ENCODE assay signal across 2 cellular contexts in genomic region chr7:73978681-73979563, GRCh38.
TF ChIP-seq lines count a peak whose summit lies in the region.

No MANE protein-coding gene starts in this region.

TF ChIP-seq in GM12878, 131 proteins besides CTCF, POLR2A, EP300 and RAD21 (continued from another document):
- TF ChIP-seq ZNF592 (IDR thresholded peaks at IDR 0.05), result no peak
- peak; percentile 81 for TF ChIP-seq IKZF1 (conservative IDR thresholded peaks at IDR 0.05)
- TF ChIP-seq SMC3 (IDR thresholded peaks at IDR 0.05; ENCODE audit: borderline replicate concordance, low read length), result peak; percentile 53; the same call in 1 of the 2 replicates
- no peak for TF ChIP-seq CUX1 (IDR thresholded peaks at IDR 0.05; ENCODE audit: insufficient replicate concordance, low read depth, low read length)
- peak; percentile 78; a peak in 3 of 4 replicates for TF ChIP-seq IKZF2 (IDR thresholded peaks at IDR 0.05)

TF ChIP-seq in HepG2, 621 proteins besides CTCF, POLR2A, EP300 and RAD21 (continued from another document and continues in another):
- TF ChIP-seq SNAPC4 (CRISPR knock-in tag; IDR thresholded peaks at IDR 0.05) (no peak), YEATS2 (CRISPR knock-in tag; IDR thresholded peaks at IDR 0.05; ENCODE audit: borderline replicate concordance) (peak; percentile 32; the same call in 1 of the 2 replicates), ZBTB14 (CRISPR knock-in tag; IDR thresholded peaks at IDR 0.05) (no peak), TBX3 (IDR thresholded peaks at IDR 0.05; ENCODE audit: borderline replicate concordance) (no peak), ZBTB33 (CRISPR knock-in tag; IDR thresholded peaks at IDR 0.05) (0 out of 2 replicates have a peak, but pooled peaks have one; percentile 28), ZNF143 (CRISPR knock-in tag; IDR thresholded peaks at IDR 0.05) (no peak), EZH2 (conservative IDR thresholded peaks at IDR 0.05; ENCODE audit: low read depth, low read length) (no peak), SP4 (CRISPR knock-in tag; IDR thresholded peaks at IDR 0.05) (peak; percentile 28; the same call in 1 of the 2 replicates), ATF3 (CRISPR knock-in tag; IDR thresholded peaks at IDR 0.05) (no peak), ZNF562 (CRISPR knock-in tag; IDR thresholded peaks at IDR 0.05; ENCODE audit: borderline replicate concordance) (no peak), SP2 (CRISPR knock-in tag; IDR thresholded peaks at IDR 0.05) (no peak), ADNP (CRISPR knock-in tag; IDR thresholded peaks at IDR 0.05) (no peak), ZBTB40 (IDR thresholded peaks at IDR 0.05) (no peak), ZBTB40 (CRISPR knock-in tag; IDR thresholded peaks at IDR 0.05) (0 out of 2 replicates have a peak, but pooled peaks have one; percentile 20), ZNF264 (CRISPR knock-in tag; IDR thresholded peaks at IDR 0.05) (peak; percentile 95), CREB3 (CRISPR knock-in tag; IDR thresholded peaks at IDR 0.05) (no peak), JUNB (CRISPR knock-in tag; IDR thresholded peaks at IDR 0.05; ENCODE audit: borderline replicate concordance) (no peak), GATA4 (IDR thresholded peaks at IDR 0.05; ENCODE audit: borderline replicate concordance, low read depth) (no peak), ZNF878 (CRISPR knock-in tag; IDR thresholded peaks at IDR 0.05) (no peak), TERF1 (CRISPR knock-in tag; IDR thresholded peaks at IDR 0.05) (no peak), ZNF629 (CRISPR knock-in tag; conservative IDR thresholded peaks at IDR 0.05) (peak; percentile 40; the same call in 1 of the 2 replicates), ZFP62 (CRISPR knock-in tag; IDR thresholded peaks at IDR 0.05) (no peak), REXO4 (CRISPR knock-in tag; IDR thresholded peaks at IDR 0.05; ENCODE audit: borderline replicate concordance) (no peak), NPAS2 (CRISPR knock-in tag; IDR thresholded peaks at IDR 0.05; ENCODE audit: borderline replicate concordance) (no peak), ZBTB44 (CRISPR knock-in tag; IDR thresholded peaks at IDR 0.05) (no peak), CHD4 (IDR thresholded peaks at IDR 0.05; ENCODE audit: borderline replicate concordance, low read length) (no peak; the same call in 1 of the 2 replicates), MXD1 (CRISPR knock-in tag; IDR thresholded peaks at IDR 0.05) (no peak), HIVEP1 (CRISPR knock-in tag; IDR thresholded peaks at IDR 0.05) (no peak), ZGPAT (CRISPR knock-in tag; IDR thresholded peaks at IDR 0.05) (0 out of 2 replicates have a peak, but pooled peaks have one; percentile 37)
